In genomic region chr10:58153751-58154150, GRCh38 we compare ENCODE assay signal across 23 cellular contexts.
"Had no signal": no experiment of that assay in that cellular context is flagged by ENCODE, and none has a peak within 500 bp of the region (broad histone marks: within the 10 kb centered on the region; RNA-seq: fewer than 3 reads in every experiment).

No MANE protein-coding gene starts in this region.

- H3K27ac ChIP-seq: colonic mucosa, dorsolateral prefrontal cortex, esophagus muscularis mucosa, gastrocnemius medialis, heart right ventricle, left lung, lower lobe of right lung had no signal

- FAIRE-seq: endothelial cell of umbilical vein, islet of Langerhans, keratinocyte had no signal

- H3K36me3 ChIP-seq: colonic mucosa, esophagus muscularis mucosa, gastrocnemius medialis, heart right ventricle, left lung, lower lobe of right lung had no signal

- H3K4me1 ChIP-seq: colonic mucosa, esophagus muscularis mucosa, gastrocnemius medialis, left lung, lower lobe of right lung had no signal

- H3K27me3 ChIP-seq: colonic mucosa, gastrocnemius medialis, left lung had no signal

- H3K4me3 ChIP-seq: colonic mucosa, esophagus muscularis mucosa, gastrocnemius medialis, heart right ventricle, left lung, lower lobe of right lung, mucosa of descending colon had no signal

- H3K9me3 ChIP-seq: colonic mucosa, esophagus muscularis mucosa, gastrocnemius medialis, heart right ventricle, left lung, lower lobe of right lung, mucosa of descending colon had no signal

- DNase-seq: colonic mucosa; cortex of kidney; dermis blood vessel endothelial cell; dorsolateral prefrontal cortex; effector CD4-positive, alpha-beta T cell; effector memory CD4-positive, alpha-beta T cell; foreskin melanocyte; gastrocnemius medialis; glutamatergic neuron; head of caudate nucleus; heart right ventricle; hippocampal formation; left cardiac atrium; left lung; left ventricle myocardium superior; lower lobe of right lung; mucosa of descending colon; naive B cell; naive thymus-derived CD8-positive, alpha-beta T cell had no signal
